In genomic region chr11:83467841-83468240, GRCh38 we compare ENCODE assay signal across 29 cellular contexts.
"Had no signal": no experiment of that assay in that cellular context is flagged by ENCODE, and none has a peak within 500 bp of the region (broad histone marks: within the 10 kb centered on the region; RNA-seq: fewer than 3 reads in every experiment).

No MANE protein-coding gene starts in this region.

- H3K27ac Mint-ChIP-seq: activated CD4-positive, alpha-beta memory T cell treated with anti-CD3 and anti-CD28 coated beads for 36 hours; activated CD4-positive, alpha-beta T cell treated with anti-CD3 and anti-CD28 coated beads for 36 hours; activated CD4-positive, alpha-beta T cell treated with anti-CD3 and anti-CD28 coated beads, Interleukin-2, amount 10 ng/mL, durations not matched to agents 24 days and 14 days; activated CD8-positive, alpha-beta memory T cell treated with anti-CD3 and anti-CD28 coated beads, Interleukin-2, amount 10 ng/mL, durations not matched to agents 7 days and 5 days; activated CD8-positive, alpha-beta T cell treated with anti-CD3 and anti-CD28 coated beads, Interleukin-2, amount 10 ng/mL, durations not matched to agents 7 days and 5 days; activated naive CD4-positive, alpha-beta T cell treated with anti-CD3 and anti-CD28 coated beads for 36 hours; activated naive CD4-positive, alpha-beta T cell treated with anti-CD3 and anti-CD28 coated beads, Interleukin-2, amount 50 U/mL, for 24 hours; activated naive CD8-positive, alpha-beta T cell treated with anti-CD3 and anti-CD28 coated beads for 36 hours; activated naive CD8-positive, alpha-beta T cell treated with anti-CD3 and anti-CD28 coated beads, Interleukin-2, amount 50 U/mL, for 24 hours; activated T-helper 1 cell treated with anti-CD3 and anti-CD28 coated beads, Interleukin-12 subunit alpha, Interleukin-12 subunit beta, Interleukin-2, Interleukin-4 antibody, amounts not matched to agents 30 ng/mL and 10 ng/mL and 1 ng/mL, durations not matched to agents 14 hours and 24 hours and 36 hours; activated T-helper 2 cell treated with anti-CD3 and anti-CD28 coated beads, Interferon-gamma antibody, Interleukin-2, Interleukin-4, amounts not matched to agents 10 μg/mL and 5 μg/mL and 100 μg/mL, durations not matched to agents 14 hours and 24 hours and 36 hours; dendritic cell treated with granulocyte-macrophage colony-stimulating factor and Interleukin-4, amounts not matched to agents 40 ng/mL and 50 ng/mL, for 4 days; endodermal cell had no signal

- H3K9me3 Mint-ChIP-seq: activated CD4-positive, alpha-beta memory T cell treated with anti-CD3 and anti-CD28 coated beads for 36 hours; activated CD4-positive, alpha-beta T cell treated with anti-CD3 and anti-CD28 coated beads, Interleukin-2, amount 10 ng/mL, durations not matched to agents 24 days and 14 days; activated naive CD4-positive, alpha-beta T cell treated with anti-CD3 and anti-CD28 coated beads for 36 hours; activated naive CD4-positive, alpha-beta T cell treated with anti-CD3 and anti-CD28 coated beads, Interleukin-2, amount 50 U/mL, for 24 hours; activated naive CD8-positive, alpha-beta T cell treated with anti-CD3 and anti-CD28 coated beads for 36 hours; activated naive CD8-positive, alpha-beta T cell treated with anti-CD3 and anti-CD28 coated beads, Interleukin-2, amount 50 U/mL, for 24 hours; activated T-helper 1 cell treated with anti-CD3 and anti-CD28 coated beads, Interleukin-12 subunit alpha, Interleukin-12 subunit beta, Interleukin-2, Interleukin-4 antibody, amounts not matched to agents 30 ng/mL and 10 ng/mL and 1 ng/mL, durations not matched to agents 14 hours and 24 hours and 36 hours; activated T-helper 2 cell treated with anti-CD3 and anti-CD28 coated beads, Interferon-gamma antibody, Interleukin-2, Interleukin-4, amounts not matched to agents 10 μg/mL and 5 μg/mL and 100 μg/mL, durations not matched to agents 14 hours and 24 hours and 36 hours; dendritic cell treated with granulocyte-macrophage colony-stimulating factor and Interleukin-4, amounts not matched to agents 40 ng/mL and 50 ng/mL, for 4 days; endodermal cell had no signal

- ATAC-seq: activated CD4-positive, alpha-beta T cell treated with anti-CD3 and anti-CD28 coated beads for 36 hours; activated CD8-positive, alpha-beta memory T cell treated with anti-CD3 and anti-CD28 coated beads, Interleukin-2, amount 10 ng/mL, durations not matched to agents 7 days and 5 days; activated CD8-positive, alpha-beta T cell treated with anti-CD3 and anti-CD28 coated beads, Interleukin-2, amount 10 ng/mL, durations not matched to agents 7 days and 5 days; activated naive CD8-positive, alpha-beta T cell treated with anti-CD3 and anti-CD28 coated beads, Interleukin-2, amount 50 U/mL, for 24 hours; body of pancreas; esophagus mucosa had no signal

- H3K4me1 Mint-ChIP-seq: activated CD4-positive, alpha-beta T cell treated with anti-CD3 and anti-CD28 coated beads, Interleukin-2, amount 10 ng/mL, durations not matched to agents 24 days and 14 days; activated CD8-positive, alpha-beta memory T cell treated with anti-CD3 and anti-CD28 coated beads, Interleukin-2, amount 10 ng/mL, durations not matched to agents 7 days and 5 days; activated naive CD4-positive, alpha-beta T cell treated with anti-CD3 and anti-CD28 coated beads, Interleukin-2, amount 50 U/mL, for 24 hours; activated naive CD8-positive, alpha-beta T cell treated with anti-CD3 and anti-CD28 coated beads for 36 hours; activated naive CD8-positive, alpha-beta T cell treated with anti-CD3 and anti-CD28 coated beads, Interleukin-2, amount 50 U/mL, for 24 hours had no signal

- H3K4me3 Mint-ChIP-seq: activated CD4-positive, alpha-beta memory T cell treated with anti-CD3 and anti-CD28 coated beads for 36 hours; activated CD4-positive, alpha-beta T cell treated with anti-CD3 and anti-CD28 coated beads for 36 hours; activated CD4-positive, alpha-beta T cell treated with anti-CD3 and anti-CD28 coated beads, Interleukin-2, amount 10 ng/mL, durations not matched to agents 24 days and 14 days; activated CD8-positive, alpha-beta memory T cell treated with anti-CD3 and anti-CD28 coated beads, Interleukin-2, amount 10 ng/mL, durations not matched to agents 7 days and 5 days; activated CD8-positive, alpha-beta T cell treated with anti-CD3 and anti-CD28 coated beads, Interleukin-2, amount 10 ng/mL, durations not matched to agents 7 days and 5 days; activated naive CD4-positive, alpha-beta T cell treated with anti-CD3 and anti-CD28 coated beads for 36 hours; activated naive CD4-positive, alpha-beta T cell treated with anti-CD3 and anti-CD28 coated beads, Interleukin-2, amount 50 U/mL, for 24 hours; activated naive CD8-positive, alpha-beta T cell treated with anti-CD3 and anti-CD28 coated beads for 36 hours; activated naive CD8-positive, alpha-beta T cell treated with anti-CD3 and anti-CD28 coated beads, Interleukin-2, amount 50 U/mL, for 24 hours; activated T-helper 1 cell treated with anti-CD3 and anti-CD28 coated beads, Interleukin-12 subunit alpha, Interleukin-12 subunit beta, Interleukin-2, Interleukin-4 antibody, amounts not matched to agents 30 ng/mL and 10 ng/mL and 1 ng/mL, durations not matched to agents 14 hours and 24 hours and 36 hours; dendritic cell treated with granulocyte-macrophage colony-stimulating factor and Interleukin-4, amounts not matched to agents 40 ng/mL and 50 ng/mL, for 4 days; endodermal cell had no signal

- H3K36me3 Mint-ChIP-seq: activated CD4-positive, alpha-beta memory T cell treated with anti-CD3 and anti-CD28 coated beads for 36 hours; activated CD8-positive, alpha-beta memory T cell treated with anti-CD3 and anti-CD28 coated beads, Interleukin-2, amount 10 ng/mL, durations not matched to agents 7 days and 5 days; activated naive CD4-positive, alpha-beta T cell treated with anti-CD3 and anti-CD28 coated beads, Interleukin-2, amount 50 U/mL, for 24 hours; activated naive CD8-positive, alpha-beta T cell treated with anti-CD3 and anti-CD28 coated beads for 36 hours had no signal

- DNase-seq: activated CD4-positive, alpha-beta memory T cell treated with anti-CD3 and anti-CD28 coated beads for 36 hours; activated CD4-positive, alpha-beta T cell treated with anti-CD3 and anti-CD28 coated beads for 36 hours; activated CD4-positive, alpha-beta T cell treated with anti-CD3 and anti-CD28 coated beads, Interleukin-2, amount 10 ng/mL, durations not matched to agents 24 days and 14 days; activated CD4-positive, CD25-positive, alpha-beta regulatory T cell; activated CD4-positive, CD25-positive, alpha-beta regulatory T cell treated with anti-CD3 and anti-CD28 coated beads, Interleukin-2, amount 50 U/mL, for 72 hours; activated CD8-positive, alpha-beta memory T cell treated with anti-CD3 and anti-CD28 coated beads, Interleukin-2, amount 10 ng/mL, durations not matched to agents 7 days and 5 days; activated CD8-positive, alpha-beta memory T cell treated with anti-CD3 and anti-CD28 coated beads, Interleukin-2, amount 50 U/mL, for 4 hours; activated CD8-positive, alpha-beta T cell treated with anti-CD3 and anti-CD28 coated beads, Interleukin-2, amount 10 ng/mL, durations not matched to agents 7 days and 5 days; activated effector memory CD4-positive, alpha-beta T cell treated with anti-CD3 and anti-CD28 coated beads, Interleukin-2, amount 50 U/mL, for 16 hours; activated naive CD4-positive, alpha-beta T cell treated with anti-CD3 and anti-CD28 coated beads for 36 hours; activated naive CD8-positive, alpha-beta T cell treated with anti-CD3 and anti-CD28 coated beads for 36 hours; activated naive CD8-positive, alpha-beta T cell treated with anti-CD3 and anti-CD28 coated beads, Interleukin-2, amount 50 U/mL, for 24 hours; activated T-cell treated with anti-CD3 and anti-CD28 coated beads, Interleukin-2, amount 50 U/mL, for 1 hour; activated T-cell treated with anti-CD3 and anti-CD28 coated beads, Interleukin-2, amount 50 U/mL, for 48 hours; adrenal gland; amygdala; aorta; body of pancreas; dorsolateral prefrontal cortex; effector memory CD4-positive, alpha-beta T cell; endodermal cell; foreskin fibroblast; head of caudate nucleus; T-helper 2 cell had no signal
